In genomic region chr6:38077488-38078015, GRCh38 we compare ENCODE assay signal across 26 cellular contexts.
"Had no signal": no experiment of that assay in that cellular context is flagged by ENCODE, and none has a peak within 500 bp of the region (broad histone marks: within the 10 kb centered on the region; RNA-seq: fewer than 3 reads in every experiment).

No MANE protein-coding gene starts in this region.

- H3K27me3 Mint-ChIP-seq: activated CD8-positive, alpha-beta T cell treated with anti-CD3 and anti-CD28 coated beads for 36 hours; activated naive CD4-positive, alpha-beta T cell treated with anti-CD3 and anti-CD28 coated beads, Interleukin-2, amount 50 U/mL, for 24 hours; central memory CD8-positive, alpha-beta T cell had no signal

- H3K27ac Mint-ChIP-seq: activated CD8-positive, alpha-beta T cell treated with anti-CD3 and anti-CD28 coated beads for 36 hours; activated naive CD4-positive, alpha-beta T cell treated with anti-CD3 and anti-CD28 coated beads, Interleukin-2, amount 50 U/mL, for 24 hours; T-helper 1 cell treated with Interleukin-12 subunit alpha and Interleukin-12 subunit beta and Interleukin-4 antibody, amounts not matched to agents 30 μg/mL and 1 μg/mL, for 36 hours had no signal

- H3K4me3 ChIP-seq: MG63, SK-N-MC had no signal

- ATAC-seq: activated CD4-positive, CD25-positive, alpha-beta regulatory T cell treated with anti-CD3 and anti-CD28 coated beads, Interleukin-2, amount 50 U/mL, for 24 hours; activated CD8-positive, alpha-beta T cell treated with anti-CD3 and anti-CD28 coated beads for 36 hours; Panc1; Right ventricle myocardium inferior had no signal

- H3K9ac ChIP-seq: KMS-11 had no signal

- H3K9me3 Mint-ChIP-seq: activated CD8-positive, alpha-beta T cell treated with anti-CD3 and anti-CD28 coated beads for 36 hours; activated naive CD4-positive, alpha-beta T cell treated with anti-CD3 and anti-CD28 coated beads, Interleukin-2, amount 50 U/mL, for 24 hours; brain; central memory CD8-positive, alpha-beta T cell; T-helper 1 cell treated with Interleukin-12 subunit alpha and Interleukin-12 subunit beta and Interleukin-4 antibody, amounts not matched to agents 30 μg/mL and 1 μg/mL, for 36 hours had no signal

- H3K27ac ChIP-seq: KMS-11, SK-N-MC had no signal

- H3K27me3 ChIP-seq: MG63 had no signal

- H3K4me2 ChIP-seq: KMS-11 had no signal

- DNase-seq: activated CD4-positive, alpha-beta T cell treated with anti-CD3 and anti-CD28 coated beads for 4 hours; activated CD8-positive, alpha-beta memory T cell treated with anti-CD3 and anti-CD28 coated beads, Interleukin-2, amount 50 U/mL, for 48 hours; activated CD8-positive, alpha-beta T cell treated with anti-CD3 and anti-CD28 coated beads for 36 hours; activated effector memory CD4-positive, alpha-beta T cell treated with Interleukin-2 at 50 U/mL for 16 hours; activated naive CD4-positive, alpha-beta T cell; activated T-cell treated with anti-CD3 and anti-CD28 coated beads, Interleukin-2, amount 50 U/mL, for 1 hour; aorta; MG63; NCI-H1105; NCI-H1436; NCI-H1694 treated with DMSO at 0.1 percent for 48 hours; NCI-H2029 treated with DMSO at 0.1 percent for 48 hours; NCI-H510A treated with DMSO at 0.1 percent for 48 hours; NCI-H69; NK-92 treated with Interleukin-12 subunit alpha and Interleukin-12 subunit beta, amount 100 ng/mL, for 24 hours; OCI-M1; RPMI8226 had no signal

- H3K4me3 Mint-ChIP-seq: activated CD8-positive, alpha-beta T cell treated with anti-CD3 and anti-CD28 coated beads for 36 hours; activated naive CD4-positive, alpha-beta T cell treated with anti-CD3 and anti-CD28 coated beads, Interleukin-2, amount 50 U/mL, for 24 hours; brain; central memory CD8-positive, alpha-beta T cell; T-helper 1 cell treated with Interleukin-12 subunit alpha and Interleukin-12 subunit beta and Interleukin-4 antibody, amounts not matched to agents 30 μg/mL and 1 μg/mL, for 36 hours had no signal
